ENCODE assay signal across 8 cellular contexts in genomic region chr11:10304495-10305261, GRCh38. TPM values are rescaled to one million over a fixed set of nuclear protein-coding genes. Genes with fewer than 3 reads are reported as not detected.
A peak's percentile ranks its signal among the peaks of the same experiment; 100 is the strongest.
DNase-seq lines count a peak whose midpoint lies in the region; ATAC-seq and TF ChIP-seq lines count a peak whose summit lies in the region.

TSS of gene ADM (plus strand) at chr11:10305073. CDS start at chr11:10305701, 628 bp downstream.

- peaks cover 59% of the 10 kb centered on the region for H3K4me1 Mint-ChIP-seq in activated CD8-positive, alpha-beta T cell treated with anti-CD3 and anti-CD28 coated beads, Interleukin-2, amount 10 ng/mL, durations not matched to agents 7 days and 5 days (ENCODE audit: low read depth)
- H3K4me1 Mint-ChIP-seq in mesothelial cell of epicardium, result peaks cover 32% of the 10 kb centered on the region

- peaks cover 0 to 2% of the 10 kb centered on the region in 2 donors for H3K36me3 ChIP-seq in esophagus (ENCODE audit: control insufficient read depth in 2 of 2, insufficient read depth in 2 of 2, low read length in 1 of 2)

- no peak within 1 kb of the TSS for H3K27ac Mint-ChIP-seq in activated CD8-positive, alpha-beta T cell treated with anti-CD3 and anti-CD28 coated beads, Interleukin-2, amount 10 ng/mL, durations not matched to agents 7 days and 5 days
- peak within 1 kb of the TSS; percentile 83 for H3K27ac Mint-ChIP-seq in mesothelial cell of epicardium

- H3K9me3 ChIP-seq in esophagus (ENCODE audit: control insufficient read depth in 2 of 2, insufficient read depth in 1 of 2, low read depth in 1 of 2, low read length in 1 of 2), result no peaks in the 10 kb centered on the region

- H3K36me3 Mint-ChIP-seq in activated CD8-positive, alpha-beta T cell treated with anti-CD3 and anti-CD28 coated beads, Interleukin-2, amount 10 ng/mL, durations not matched to agents 7 days and 5 days (ENCODE audit: low read depth), result peaks cover 6% of the 10 kb centered on the region
- no peaks in the 10 kb centered on the region for H3K36me3 Mint-ChIP-seq in mesothelial cell of epicardium

- H3K9me3 Mint-ChIP-seq in activated CD8-positive, alpha-beta T cell treated with anti-CD3 and anti-CD28 coated beads, Interleukin-2, amount 10 ng/mL, durations not matched to agents 7 days and 5 days (ENCODE audit: insufficient read depth), result no peaks in the 10 kb centered on the region
- H3K9me3 Mint-ChIP-seq in mesothelial cell of epicardium, result no peaks in the 10 kb centered on the region

- peaks cover 60% of the 10 kb centered on the region for H3K27me3 Mint-ChIP-seq in activated CD8-positive, alpha-beta T cell treated with anti-CD3 and anti-CD28 coated beads, Interleukin-2, amount 10 ng/mL, durations not matched to agents 7 days and 5 days (ENCODE audit: low read depth)
- H3K27me3 Mint-ChIP-seq in mesothelial cell of epicardium (ENCODE audit: low read depth), result peaks cover 44% of the 10 kb centered on the region

- TF ChIP-seq CTCF in mesothelial cell of epicardium (IDR thresholded peaks at IDR 0.05; ENCODE audit: unreplicated experiment), result peak; percentile 62
- TF ChIP-seq CTCF in subcutaneous adipose tissue (IDR thresholded peaks at IDR 0.05; ENCODE audit: low read depth), result no peak

- H3K27me3 ChIP-seq in esophagus (ENCODE audit: control insufficient read depth in 1 of 2, insufficient read depth in 2 of 2, low read length in 2 of 2), result no peaks in the 10 kb centered on the region

- POLR2A ChIA-PET in activated CD8-positive, alpha-beta T cell treated with anti-CD3 and anti-CD28 coated beads, Interleukin-2, amount 10 ng/mL, durations not matched to agents 7 days and 5 days (lab: Charles Lee), result interaction anchor here (1.4 kb wide), 1 partner anchor 13 kb away, joined by 3 read pairs; no protein-coding TSS in a partner anchor

- DNase-seq in A172 (ENCODE audit: low spot score) (peak; percentile 83), GM04503 (ENCODE audit: low read depth) (peak; percentile 83), NCI-H1930 (lab: John Stamatoyannopoulos, UW) (peak; percentile 81 to 82), mesothelial cell of epicardium (ENCODE audit: low spot score in 2 of 2, unreplicated experiment in 2 of 2) (peak in 1 of 2 experiments; percentile 69)
- no peak for DNase-seq in activated CD8-positive, alpha-beta T cell treated with anti-CD3 and anti-CD28 coated beads, Interleukin-2, amount 10 ng/mL, durations not matched to agents 7 days and 5 days

- peak within 1 kb of the TSS; percentile 96 for H3K4me3 Mint-ChIP-seq in activated CD8-positive, alpha-beta T cell treated with anti-CD3 and anti-CD28 coated beads, Interleukin-2, amount 10 ng/mL, durations not matched to agents 7 days and 5 days
- peak within 1 kb of the TSS; percentile 97 for H3K4me3 Mint-ChIP-seq in mesothelial cell of epicardium

- 2% methylated on average over 40 to 48 of the region's 48 CpGs for WGBS in esophagus, 2 donors

- peaks cover 0 to 16% of the 10 kb centered on the region in 2 donors for H3K4me1 ChIP-seq in esophagus (ENCODE audit: control insufficient read depth in 2 of 2, insufficient read depth in 2 of 2, low read length in 1 of 2)

- CTCF ChIA-PET in activated CD8-positive, alpha-beta T cell treated with anti-CD3 and anti-CD28 coated beads, Interleukin-2, amount 10 ng/mL, durations not matched to agents 7 days and 5 days (lab: Charles Lee), result interaction anchor here (0.6 to 5.5 kb wide), 12 partner anchors 9 to 731 kb away, joined by 3 to 36 read pairs (median 4); partner anchors contain the start of gene WEE1

- H3K27ac ChIP-seq in esophagus (ENCODE audit: low read depth in 2 of 2, low read length in 1 of 2), result peak within 1 kb of the TSS; percentile 92 to 93

- H3K4me3 ChIP-seq in esophagus (ENCODE audit: low read depth in 1 of 2, low read length in 2 of 2), result peak within 1 kb of the TSS; percentile 83 to 89

- peak; percentile 13 for ATAC-seq in activated CD8-positive, alpha-beta T cell treated with anti-CD3 and anti-CD28 coated beads, Interleukin-2, amount 10 ng/mL, durations not matched to agents 7 days and 5 days
- ATAC-seq in HG03460 (IDR thresholded peaks at IDR 0.05; ENCODE audit: unreplicated experiment), result no peak

RNA-seq across cellular contexts. Expression of gene ADM, which starts in this region (rescaled TPM):
- 40.3 and 46.7 TPM in 2 replicates for total RNA-seq in A172 (2014; rRNA removed; shearing (Covaris generic))
- total RNA-seq in activated CD8-positive, alpha-beta T cell treated with anti-CD3 and anti-CD28 coated beads, Interleukin-2, amount 10 ng/mL, durations not matched to agents 7 days and 5 days, result 1 to 10 TPM; 3.6 to 3.9 TPM
- polyA plus RNA-seq in esophagus, result 10 to 100 TPM; 33.9 to 52.1 TPM
- total RNA-seq in mesothelial cell of epicardium (12.8 to 13.8 TPM (median 13.3 TPM) in 3 replicates), subcutaneous adipose tissue (100 to 1,000 TPM; 234 to 350 (median 298) TPM)
